In the genomic region with DNA sequence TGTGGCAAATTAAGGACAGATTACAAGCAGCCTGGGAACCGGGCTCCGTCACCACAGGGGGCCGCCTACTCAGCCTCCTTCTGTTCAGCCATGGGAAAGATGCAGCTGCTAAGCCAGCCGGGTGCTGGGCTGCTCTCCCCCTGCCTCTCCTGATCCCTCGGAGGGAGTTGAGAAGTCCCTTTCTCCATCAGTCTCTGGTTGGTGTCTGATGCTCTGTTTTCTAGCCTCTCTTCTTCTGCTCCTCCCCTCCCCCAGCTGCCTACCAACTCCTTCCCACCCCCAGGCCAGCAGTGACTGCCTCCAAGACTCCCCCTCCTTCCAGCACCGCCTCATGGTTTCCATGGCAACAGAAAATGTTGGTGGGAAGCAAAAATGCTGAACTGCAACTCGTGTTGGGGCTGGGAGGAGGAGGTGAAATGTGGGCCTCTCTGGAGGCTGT, we compare ENCODE assay signal across 9 cellular contexts.
A peak's percentile ranks its signal among the peaks of the same experiment; 100 is the strongest.
DNase-seq lines count a peak whose midpoint lies in the region; ATAC-seq and TF ChIP-seq lines count a peak whose summit lies in the region.
"Had no signal": no experiment of that assay in that cellular context is flagged by ENCODE, and none has a peak within 500 bp of the region (broad histone marks: within the 10 kb centered on the region; RNA-seq: fewer than 3 reads in every experiment).

No MANE protein-coding gene starts in this region.

- DNase-seq in LHCN-M2 (ENCODE audit: low read depth) (peak; percentile 41), dorsolateral prefrontal cortex (peak in 8 of 10 donors; percentile 57 to 75 (median 68)), nucleus accumbens (lab: John Stamatoyannopoulos, UW) (peak in 41 of 56 donors; percentile 3 to 81 (median 43)), T-helper 1 cell (no peak), NCI-H2081 treated with DMSO at 0.1 percent for 48 hours (lab: John Stamatoyannopoulos, UW) (no peak), DMS153 (lab: John Stamatoyannopoulos, UW) (no peak), NCI-H1436 (lab: John Stamatoyannopoulos, UW) (no peak)

- peak; percentile 25 for ATAC-seq in GM18870 (IDR thresholded peaks at IDR 0.05; ENCODE audit: unreplicated experiment)

- intact Hi-C loops in dorsolateral prefrontal cortex (cut with DNase I) = no loop called here

- H3K27ac ChIP-seq in dorsolateral prefrontal cortex = peak overlapping the region in 47 of 59 donors; percentile 6 to 84 (median 61)

- no peak for TF ChIP-seq CTCF in dorsolateral prefrontal cortex (IDR thresholded peaks at IDR 0.05 in 54 of 56, conservative IDR thresholded peaks at IDR 0.05 in 2 of 56; ENCODE audit: low read depth in 1 of 56, partially characterized antibody in 56 of 56)

- H3K27me3 ChIP-seq in dorsolateral prefrontal cortex = no peaks in the 10 kb centered on the region
- H3K27me3 ChIP-seq: uterus had no signal

- peak overlapping the region in 18 of 59 donors; percentile 2 to 40 (median 22) for H3K4me3 ChIP-seq in dorsolateral prefrontal cortex
- H3K4me3 ChIP-seq: uterus had no signal

Comparison
In these comparisons a context has a peak if more than half of its experiments do, and no peak if none do; other contexts are left out.
1. DNase-seq: peak in LHCN-M2 (single experiment), dorsolateral prefrontal cortex (8 of 10) and nucleus accumbens (41 of 56); none in T-helper 1 cell (0 of 5), NCI-H2081 treated with DMSO at 0.1 percent for 48 hours (single experiment), DMS153 (single experiment) and NCI-H1436 (single experiment).